ENCODE assay signal across 1 cellular context in the genomic region with DNA sequence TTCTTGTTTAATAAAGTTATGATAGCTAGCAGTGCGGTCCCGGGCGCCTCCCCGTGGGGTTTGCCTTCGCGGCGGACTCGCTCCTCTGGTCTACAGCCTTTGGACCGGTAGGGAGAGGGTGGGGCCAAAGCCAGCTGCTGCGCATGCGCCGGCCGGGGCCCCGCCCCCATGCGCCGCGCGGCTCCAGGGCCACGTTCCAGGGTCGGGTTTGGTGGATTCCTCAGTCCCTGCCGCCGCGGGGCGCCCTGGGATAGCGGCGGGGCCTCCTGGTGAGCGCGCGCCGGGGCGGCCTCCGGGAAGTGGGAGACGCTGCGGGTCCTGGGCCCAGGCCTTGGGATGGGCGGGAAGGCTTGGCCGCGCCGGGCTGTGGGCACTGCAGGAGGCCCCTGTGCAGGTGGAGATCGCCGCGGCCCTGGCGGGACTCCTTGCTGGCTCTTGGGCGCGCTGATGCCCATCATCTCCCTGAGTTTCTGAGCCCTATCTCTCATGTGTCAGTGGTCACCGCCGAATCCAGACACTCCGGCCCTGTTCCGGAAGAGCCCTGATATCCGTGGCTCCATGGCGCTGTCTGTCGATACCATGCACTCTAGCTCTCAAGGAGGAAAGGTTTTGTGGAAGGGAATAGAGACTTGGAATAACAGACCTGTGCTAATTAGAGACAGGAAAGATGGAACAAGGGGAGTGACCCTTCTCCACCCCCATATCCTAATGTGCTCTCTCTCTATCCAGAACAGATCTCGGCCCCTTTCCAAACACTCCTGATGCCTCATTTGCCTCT.
TF ChIP-seq lines count a peak whose summit lies in the region.

Gene VARS2, plus strand, starts transcription at position 163 of the 778 bp plus-strand sequence. Its CDS starts 599 bp downstream, at position 762.

TF ChIP-seq in HepG2, 621 proteins besides CTCF, POLR2A, EP300 and RAD21 (continued from another document and continues in another):
- TF ChIP-seq ZMYM3 (CRISPR knock-in tag; IDR thresholded peaks at IDR 0.05) = peak; percentile 58; the same call in 1 of the 2 replicates
- peak; percentile 95 for TF ChIP-seq ZNF160 (CRISPR knock-in tag; IDR thresholded peaks at IDR 0.05)
- no peak for TF ChIP-seq FOSL1 (CRISPR knock-in tag; IDR thresholded peaks at IDR 0.05; ENCODE audit: borderline replicate concordance)
- TF ChIP-seq, protein P1, sequence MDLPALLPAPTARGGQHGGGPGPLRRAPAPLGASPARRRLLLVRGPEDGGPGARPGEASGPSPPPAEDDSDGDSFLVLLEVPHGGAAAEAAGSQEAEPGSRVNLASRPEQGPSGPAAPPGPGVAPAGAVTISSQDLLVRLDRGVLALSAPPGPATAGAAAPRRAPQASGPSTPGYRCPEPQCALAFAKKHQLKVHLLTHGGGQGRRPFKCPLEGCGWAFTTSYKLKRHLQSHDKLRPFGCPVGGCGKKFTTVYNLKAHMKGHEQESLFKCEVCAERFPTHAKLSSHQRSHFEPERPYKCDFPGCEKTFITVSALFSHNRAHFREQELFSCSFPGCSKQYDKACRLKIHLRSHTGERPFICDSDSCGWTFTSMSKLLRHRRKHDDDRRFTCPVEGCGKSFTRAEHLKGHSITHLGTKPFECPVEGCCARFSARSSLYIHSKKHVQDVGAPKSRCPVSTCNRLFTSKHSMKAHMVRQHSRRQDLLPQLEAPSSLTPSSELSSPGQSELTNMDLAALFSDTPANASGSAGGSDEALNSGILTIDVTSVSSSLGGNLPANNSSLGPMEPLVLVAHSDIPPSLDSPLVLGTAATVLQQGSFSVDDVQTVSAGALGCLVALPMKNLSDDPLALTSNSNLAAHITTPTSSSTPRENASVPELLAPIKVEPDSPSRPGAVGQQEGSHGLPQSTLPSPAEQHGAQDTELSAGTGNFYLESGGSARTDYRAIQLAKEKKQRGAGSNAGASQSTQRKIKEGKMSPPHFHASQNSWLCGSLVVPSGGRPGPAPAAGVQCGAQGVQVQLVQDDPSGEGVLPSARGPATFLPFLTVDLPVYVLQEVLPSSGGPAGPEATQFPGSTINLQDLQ (CRISPR knock-in tag; IDR thresholded peaks at IDR 0.05) = peak; percentile 94; the same call in 1 of the 2 replicates
- no peak; the same call in 1 of the 2 replicates for TF ChIP-seq HIC2 (CRISPR knock-in tag; IDR thresholded peaks at IDR 0.05; ENCODE audit: low read depth)
- peak; percentile 85; the same call in 1 of the 2 replicates for TF ChIP-seq PAWR (CRISPR knock-in tag; IDR thresholded peaks at IDR 0.05; ENCODE audit: borderline replicate concordance)
- TF ChIP-seq CEBPG (CRISPR knock-in tag; IDR thresholded peaks at IDR 0.05) = no peak; the same call in 1 of the 2 replicates
- TF ChIP-seq ZNF773 (CRISPR knock-in tag; IDR thresholded peaks at IDR 0.05; ENCODE audit: borderline replicate concordance) = peak; percentile 86; the same call in 1 of the 2 replicates
- peak; percentile 97 for TF ChIP-seq AHR (CRISPR knock-in tag; IDR thresholded peaks at IDR 0.05)
- peak; percentile 78; the same call in 1 of the 2 replicates for TF ChIP-seq ZNF746 (CRISPR knock-in tag; IDR thresholded peaks at IDR 0.05)
- TF ChIP-seq SMAD3 (CRISPR knock-in tag; IDR thresholded peaks at IDR 0.05) = peak; percentile 76
- TF ChIP-seq ZNF713 (CRISPR knock-in tag; IDR thresholded peaks at IDR 0.05) = no peak
- peak; percentile 98; the same call in 1 of the 2 replicates for TF ChIP-seq ZNF136 (CRISPR knock-in tag; IDR thresholded peaks at IDR 0.05; ENCODE audit: low read depth)
- no peak; the same call in 1 of the 2 replicates for TF ChIP-seq ZNF546 (CRISPR knock-in tag; conservative IDR thresholded peaks at IDR 0.05)
- no peak for TF ChIP-seq MLLT10 (CRISPR knock-in tag; IDR thresholded peaks at IDR 0.05)
- peak; percentile 90 for TF ChIP-seq HOXD1 (CRISPR knock-in tag; IDR thresholded peaks at IDR 0.05)
- TF ChIP-seq ZNF142 (CRISPR knock-in tag; IDR thresholded peaks at IDR 0.05) = peak; percentile 89
- TF ChIP-seq, protein P2, sequence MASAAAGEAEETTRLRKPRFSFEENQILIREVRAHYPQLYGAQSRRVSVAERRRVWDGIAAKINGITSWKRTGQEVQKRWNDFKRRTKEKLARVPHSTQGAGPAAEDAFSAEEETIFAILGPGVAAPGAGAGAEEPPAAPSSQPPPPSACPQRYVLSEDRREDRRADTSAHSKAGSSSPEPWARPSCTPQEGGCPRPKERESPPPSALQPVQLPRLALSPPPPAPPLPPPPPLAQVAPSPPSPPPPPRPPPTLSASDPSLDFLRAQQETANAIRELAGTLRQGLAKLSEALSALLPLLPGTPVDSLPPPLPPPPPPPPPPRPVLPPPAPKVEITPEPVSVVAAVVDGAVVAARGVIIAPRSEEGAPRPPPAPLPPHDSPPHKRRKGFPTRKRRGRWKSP (CRISPR knock-in tag; IDR thresholded peaks at IDR 0.05) = peak; percentile 82
- TF ChIP-seq FOSL2 (CRISPR knock-in tag; IDR thresholded peaks at IDR 0.05) = peak; percentile 42
- no peak for TF ChIP-seq FOXM1 (CRISPR knock-in tag; IDR thresholded peaks at IDR 0.05)
- 0 out of 2 replicates have a peak, but pooled peaks have one; percentile 62 for TF ChIP-seq ZNF530 (CRISPR knock-in tag; IDR thresholded peaks at IDR 0.05; ENCODE audit: low read depth)
- no peak for TF ChIP-seq NONO (IDR thresholded peaks at IDR 0.05)
- peak; percentile 99 for TF ChIP-seq NONO (CRISPR knock-in tag; conservative IDR thresholded peaks at IDR 0.05)
- TF ChIP-seq PREB (CRISPR knock-in tag; IDR thresholded peaks at IDR 0.05) = peak; percentile 91; the same call in 1 of the 2 replicates
- TF ChIP-seq, protein P3, sequence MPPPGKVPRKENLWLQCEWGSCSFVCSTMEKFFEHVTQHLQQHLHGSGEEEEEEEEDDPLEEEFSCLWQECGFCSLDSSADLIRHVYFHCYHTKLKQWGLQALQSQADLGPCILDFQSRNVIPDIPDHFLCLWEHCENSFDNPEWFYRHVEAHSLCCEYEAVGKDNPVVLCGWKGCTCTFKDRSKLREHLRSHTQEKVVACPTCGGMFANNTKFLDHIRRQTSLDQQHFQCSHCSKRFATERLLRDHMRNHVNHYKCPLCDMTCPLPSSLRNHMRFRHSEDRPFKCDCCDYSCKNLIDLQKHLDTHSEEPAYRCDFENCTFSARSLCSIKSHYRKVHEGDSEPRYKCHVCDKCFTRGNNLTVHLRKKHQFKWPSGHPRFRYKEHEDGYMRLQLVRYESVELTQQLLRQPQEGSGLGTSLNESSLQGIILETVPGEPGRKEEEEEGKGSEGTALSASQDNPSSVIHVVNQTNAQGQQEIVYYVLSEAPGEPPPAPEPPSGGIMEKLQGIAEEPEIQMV (CRISPR knock-in tag; IDR thresholded peaks at IDR 0.05; ENCODE audit: low read depth) = peak; percentile 39
- peak; percentile 84; the same call in 1 of the 2 replicates for TF ChIP-seq ZBTB8A (CRISPR knock-in tag; IDR thresholded peaks at IDR 0.05; ENCODE audit: borderline replicate concordance, low read depth)
- peak; percentile 61; the same call in 1 of the 2 replicates for TF ChIP-seq FLYWCH1 (CRISPR knock-in tag; IDR thresholded peaks at IDR 0.05)
- no peak for TF ChIP-seq NR2F6 (IDR thresholded peaks at IDR 0.05)
- TF ChIP-seq NR2F6 (CRISPR knock-in tag; IDR thresholded peaks at IDR 0.05) = peak; percentile 78
- TF ChIP-seq ZNF558 (CRISPR knock-in tag; IDR thresholded peaks at IDR 0.05; ENCODE audit: borderline replicate concordance) = no peak; the same call in 1 of the 2 replicates
- peak; percentile 89; the same call in 1 of the 2 replicates for TF ChIP-seq MTF2 (CRISPR knock-in tag; IDR thresholded peaks at IDR 0.05; ENCODE audit: borderline replicate concordance)
- peak; percentile 81; the same call in 1 of the 2 replicates for TF ChIP-seq SP140L (CRISPR knock-in tag; IDR thresholded peaks at IDR 0.05; ENCODE audit: borderline replicate concordance)
- TF ChIP-seq ATF2 (CRISPR knock-in tag; IDR thresholded peaks at IDR 0.05) = peak; percentile 85
